ENCODE assay signal across 17 cellular contexts in genomic region chr5:20340123-20340522, GRCh38.
A peak's percentile ranks its signal among the peaks of the same experiment; 100 is the strongest.
DNase-seq lines count a peak whose midpoint lies in the region; FAIRE-seq and TF ChIP-seq lines count a peak whose summit lies in the region.
"Had no signal": no experiment of that assay in that cellular context is flagged by ENCODE, and none has a peak within 500 bp of the region (broad histone marks: within the 10 kb centered on the region; RNA-seq: fewer than 3 reads in every experiment).

No MANE protein-coding gene starts in this region.

- no peaks in the 10 kb centered on the region for H3F3A ChIP-seq in PC-9 (ENCODE audit: insufficient read depth, low read depth)

- intact Hi-C loops in PC-9 (cut with micrococcal nuclease; ENCODE audit: unreplicated experiment) = no loop called here

- TF ChIP-seq RAD21 in Ishikawa (IDR thresholded peaks at IDR 0.05; ENCODE audit: low read depth) (0 out of 2 replicates have a peak, but pooled peaks have one; percentile 14), H1 (IDR thresholded peaks at IDR 0.05 in 1 of 2, conservative IDR thresholded peaks at IDR 0.05 in 1 of 2; ENCODE audit: low read depth in 2 of 2, low read length in 2 of 2) (peak; percentile 37 to 51; a peak in 3 of 4 replicates)

- no peak overlapping the region for H3K4me2 ChIP-seq in OCI-LY3 (ENCODE audit: low read length)
- no peak overlapping the region for H3K4me2 ChIP-seq in H1 (ENCODE audit: insufficient read depth in 1 of 2, low read depth in 2 of 2, low read length in 2 of 2)
- no peak overlapping the region for H3K4me2 ChIP-seq in PC-9
- H3K4me2 ChIP-seq: BLaER1, KMS-11 had no signal

- H4K20me1 ChIP-seq in OCI-LY3 (ENCODE audit: insufficient read depth, low read length) (no peaks in the 10 kb centered on the region), H1 (replicated peaks in 1 of 2; ENCODE audit: control insufficient read depth in 1 of 2, insufficient read depth in 2 of 2, low read length in 2 of 2) (no peaks in the 10 kb centered on the region), PC-9 (ENCODE audit: insufficient read depth) (no peaks in the 10 kb centered on the region)
- H4K20me1 ChIP-seq: BLaER1 had no signal

- POLR2A ChIA-PET in H1 (lab: Charles Lee; ENCODE audit: partially characterized antibody) = no interaction called here
- POLR2A ChIA-PET in PC-9 (lab: Charles Lee; ENCODE audit: unreplicated experiment) = no interaction called here

- no peaks in the 10 kb centered on the region for H3K79me1 ChIP-seq in H1 (ENCODE audit: low read depth, low read length)

- CTCF ChIA-PET in H1 (lab: Charles Lee; ENCODE audit: partially characterized antibody) (interaction anchor here (0.6 to 1.9 kb wide), 6 partner anchors 10 to 1110 kb away, joined by 3 to 14 read pairs (median 4); no protein-coding TSS in a partner anchor), PC-9 (lab: Charles Lee) (interaction anchor here (1.2 kb wide), 1 partner anchor 232 kb away, joined by 3 read pairs; no protein-coding TSS in a partner anchor)

- no peak overlapping the region for H3K18ac ChIP-seq in H1 (ENCODE audit: extremely low read depth, low read length)

- H3K14ac ChIP-seq in H1 (ENCODE audit: insufficient read length) = no peak overlapping the region

- no TSS peak for BruUV-seq in PC-9 (replicated peaks; lab: Mats Ljungman, UMichigan)

- no peak overlapping the region for H2AK5ac ChIP-seq in H1 (ENCODE audit: low read depth, low read length)

- H2BK5ac ChIP-seq in H1 (ENCODE audit: low read depth, low read length) = no peak overlapping the region

- WGBS in H1 (ENCODE audit: extremely low coverage in 1 of 2, insufficient coverage in 1 of 2, insufficient read length in 1 of 2, insufficient replicate concordance in 2 of 2, low coverage in 1 of 2, low lambda C conversion rate in 2 of 2, missing lambda C conversion rate in 1 of 2), 2 experiments = 90% methylated on average over 2 of the region's 2 CpGs; no CpG with 5 or more reads in 1 of the 2 experiments

- H2BK12ac ChIP-seq in H1 (ENCODE audit: low read depth, low read length) = no peak overlapping the region

- H3K4me3 ChIP-seq in OCI-LY3 (ENCODE audit: low read length) (no peak overlapping the region), H1 (ENCODE audit: extremely low read depth in 1 of 4, insufficient read depth in 2 of 4, low read depth in 3 of 4, low read length in 4 of 4) (no peak overlapping the region), PC-9 (no peak overlapping the region)
- H3K4me3 ChIP-seq: BLaER1, HAP-1, Peyer's patch had no signal

- no peak overlapping the region for H3K4ac ChIP-seq in H1 (replicated peaks; ENCODE audit: insufficient read length, low read depth, low read length)

- no peak overlapping the region for H2BK120ac ChIP-seq in H1 (replicated peaks; ENCODE audit: low read depth, low read length)

- H3K9me3 ChIP-seq in OCI-LY3 (ENCODE audit: insufficient read depth, low read length) (no peaks in the 10 kb centered on the region), H1 (ENCODE audit: insufficient read depth in 2 of 2, low read depth in 1 of 2, low read length in 1 of 2) (peaks cover 4 to 5% of the 10 kb centered on the region in 2 experiments; a peak in 1 of 4 replicates), PC-9 (ENCODE audit: insufficient read depth, low read depth) (no peaks in the 10 kb centered on the region)
- H3K9me3 ChIP-seq: HAP-1 had no signal

- TF ChIP-seq CTCF in OCI-LY3 (IDR thresholded peaks at IDR 0.05; ENCODE audit: low read depth, low read length) = peak; percentile 32
- peak in 2 of 3 experiments; percentile 6 to 16; a peak in 2 of 4 replicates for TF ChIP-seq CTCF in H1 (IDR thresholded peaks at IDR 0.05; ENCODE audit: control extremely low read depth in 1 of 3, insufficient read depth in 1 of 3, low read depth in 1 of 3, low read length in 3 of 3)
- TF ChIP-seq CTCF in PC-9 (conservative IDR thresholded peaks at IDR 0.05) = no peak

- no peaks in the 10 kb centered on the region for H3K79me2 ChIP-seq in OCI-LY3 (ENCODE audit: low read length)
- H3K79me2 ChIP-seq in H1 (ENCODE audit: control insufficient read depth in 1 of 2, insufficient read depth in 2 of 2, low read length in 2 of 2) = no peaks in the 10 kb centered on the region
- H3K79me2 ChIP-seq in PC-9 (ENCODE audit: low read depth) = no peaks in the 10 kb centered on the region

- H3K36me3 ChIP-seq in OCI-LY3 (replicated peaks; ENCODE audit: low read depth, low read length) (no peaks in the 10 kb centered on the region), H1 (ENCODE audit: control insufficient read depth in 2 of 4, insufficient read depth in 4 of 4, low read length in 3 of 4) (no peaks in the 10 kb centered on the region), PC-9 (ENCODE audit: low read depth) (no peaks in the 10 kb centered on the region)
- H3K36me3 ChIP-seq: BLaER1, HAP-1, Peyer's patch had no signal

- H3K4me1 ChIP-seq in OCI-LY3 (ENCODE audit: low read length) = no peaks in the 10 kb centered on the region
- no peaks in the 10 kb centered on the region for H3K4me1 ChIP-seq in H1 (replicated peaks in 1 of 4; ENCODE audit: control insufficient read depth in 3 of 4, insufficient read depth in 4 of 4, low read length in 3 of 4)
- no peaks in the 10 kb centered on the region for H3K4me1 ChIP-seq in PC-9 (replicated peaks; ENCODE audit: insufficient read depth)
- H3K4me1 ChIP-seq: BLaER1, HAP-1, Peyer's patch had no signal

- H4K5ac ChIP-seq in H1 (ENCODE audit: insufficient read length, low read depth, low read length) = no peak overlapping the region

- no peak overlapping the region for H3K56ac ChIP-seq in H1 (replicated peaks; ENCODE audit: insufficient read length, low read depth, low read length)

- H2AFZ ChIP-seq in OCI-LY3 (ENCODE audit: low read depth, low read length) (no peak overlapping the region), H1 (ENCODE audit: low read length) (no peak overlapping the region), PC-9 (no peak overlapping the region)

- no peak for TF ChIP-seq EP300 in Ishikawa (IDR thresholded peaks at IDR 0.05; ENCODE audit: borderline replicate concordance)
- TF ChIP-seq EP300 in H1 (IDR thresholded peaks at IDR 0.05; ENCODE audit: borderline replicate concordance in 1 of 2, low read depth in 2 of 2, low read length in 2 of 2) = no peak

- no peak overlapping the region for H4K91ac ChIP-seq in H1 (replicated peaks; ENCODE audit: insufficient read length, low read length)

- H3K9ac ChIP-seq in OCI-LY3 (ENCODE audit: low read length) (no peak overlapping the region), H1 (replicated peaks in 1 of 4; ENCODE audit: extremely low read depth in 1 of 4, low read depth in 3 of 4, low read length in 3 of 4) (no peak overlapping the region)
- H3K9ac ChIP-seq: BLaER1, KMS-11 had no signal

- no peak overlapping the region for H2BK20ac ChIP-seq in H1 (ENCODE audit: low read length)

- no peaks in the 10 kb centered on the region for H3K9me2 ChIP-seq in PC-9 (ENCODE audit: insufficient read depth)

- H4K8ac ChIP-seq in H1 (ENCODE audit: extremely low read depth, insufficient read depth, low read length) = no peak overlapping the region

- no peak overlapping the region for H3K23ac ChIP-seq in H1 (ENCODE audit: insufficient read length)

- H2BK15ac ChIP-seq in H1 (ENCODE audit: low read length) = no peak overlapping the region

- no peak for FAIRE-seq in H1 (lab: Jason Lieb, UNC)

- no peak for TF ChIP-seq POLR2A in H1 (IDR thresholded peaks at IDR 0.05; ENCODE audit: control extremely low read depth in 1 of 2, low read depth in 2 of 2, low read length in 2 of 2)

- H3K27ac ChIP-seq in OCI-LY3 (ENCODE audit: low read length) (no peak overlapping the region), H1 (ENCODE audit: low read depth, low read length) (no peak overlapping the region), PC-9 (no peak overlapping the region)
- H3K27ac ChIP-seq: BLaER1, KMS-11, Peyer's patch had no signal

- no peaks in the 10 kb centered on the region for H3K23me2 ChIP-seq in H1 (ENCODE audit: low read depth, low read length)

- peak; percentile 4 for DNase-seq in GDM1 (lab: John Stamatoyannopoulos, UW)
- no peak for DNase-seq in H1 (ENCODE audit: low read depth in 1 of 2, low spot score in 2 of 2)
- no peak for DNase-seq in EL
- DNase-seq in PC-9 = no peak
- DNase-seq in stimulated activated CD4-positive, alpha-beta T cell treated with anti-CD3 and anti-CD28 coated beads, Interleukin-2, amount 100 ng/mL, for 48 hours = no peak
- DNase-seq: DMS 273 treated with DMSO at 0.1 percent for 48 hours, NCI-H1048, NCI-H146, NCI-H2227 treated with DMSO at 0.1 percent for 48 hours, Peyer's patch, SHP77, T1000 had no signal

- H3K27me3 ChIP-seq in OCI-LY3 (ENCODE audit: low read depth, low read length) (no peaks in the 10 kb centered on the region), H1 (replicated peaks in 1 of 4; ENCODE audit: control insufficient read depth in 3 of 4, extremely low read depth in 1 of 4, insufficient read depth in 3 of 4, low read length in 3 of 4) (no peaks in the 10 kb centered on the region), PC-9 (ENCODE audit: insufficient read depth, low read depth) (no peaks in the 10 kb centered on the region)
- H3K27me3 ChIP-seq: BLaER1, Peyer's patch had no signal

TF ChIP-seq in Ishikawa, 13 proteins besides CTCF, POLR2A, EP300 and RAD21:
- TF ChIP-seq YY1 (IDR thresholded peaks at IDR 0.05; ENCODE audit: low read depth) = no peak

TF ChIP-seq in H1, 55 proteins besides CTCF, POLR2A, EP300 and RAD21:
- TF ChIP-seq KDM5A (IDR thresholded peaks at IDR 0.05; ENCODE audit: low read length) (no peak), SAP30 (IDR thresholded peaks at IDR 0.05; ENCODE audit: insufficient read depth, insufficient replicate concordance, low read length) (no peak), EZH2 (IDR thresholded peaks at IDR 0.05; ENCODE audit: low read depth, low read length, severe bottlenecking) (no peak), RBBP5 (IDR thresholded peaks at IDR 0.05; ENCODE audit: borderline replicate concordance, low read depth, low read length) (no peak), EGR1 (IDR thresholded peaks at IDR 0.05; ENCODE audit: borderline replicate concordance, low read depth, low read length) (no peak), CHD2 (IDR thresholded peaks at IDR 0.05; ENCODE audit: low read length) (no peak), SP4 (IDR thresholded peaks at IDR 0.05; ENCODE audit: low read length) (no peak), CTBP2 (IDR thresholded peaks at IDR 0.05; ENCODE audit: borderline replicate concordance, insufficient read depth, insufficient read length, low read length) (no peak), CBX8 (IDR thresholded peaks at IDR 0.05; ENCODE audit: borderline replicate concordance, low read depth, low read length) (no peak), POU5F1 (IDR thresholded peaks at IDR 0.05; ENCODE audit: low read depth, low read length) (no peak), MAFK (IDR thresholded peaks at IDR 0.05; ENCODE audit: low read depth, low read length) (no peak), GTF2F1 (IDR thresholded peaks at IDR 0.05; ENCODE audit: borderline replicate concordance, low read depth, low read length) (no peak), KDM4A (IDR thresholded peaks at IDR 0.05; ENCODE audit: low read depth, low read length, severe bottlenecking) (no peak)
